In genomic region chr5:110757118-110757729, GRCh38 we compare ENCODE assay signal across 8 cellular contexts. TPM values are rescaled to one million over a fixed set of nuclear protein-coding genes. Genes with fewer than 3 reads are reported as not detected.
DNase-seq lines count a peak whose midpoint lies in the region; ATAC-seq, FAIRE-seq and TF ChIP-seq lines count a peak whose summit lies in the region.

No MANE protein-coding gene starts in this region.

- H4K20me1 ChIP-seq in DND-41 (ENCODE audit: insufficient read depth, low read length), result no peaks in the 10 kb centered on the region

- peaks cover 26% of the 10 kb centered on the region for H3K4me1 Mint-ChIP-seq in activated naive CD8-positive, alpha-beta T cell treated with anti-CD3 and anti-CD28 coated beads, Interleukin-2, amount 50 U/mL, for 24 hours

- H3K4me3 ChIP-seq in DND-41 (ENCODE audit: low read depth in 1 of 2, low read length in 2 of 2), result no peak overlapping the region
- no peak overlapping the region for H3K4me3 ChIP-seq in thoracic aorta

- H3K27ac ChIP-seq in DND-41 (ENCODE audit: low read length) (no peak overlapping the region), thoracic aorta (no peak overlapping the region)

- H3K79me2 ChIP-seq in DND-41 (ENCODE audit: insufficient read depth, low read length), result no peaks in the 10 kb centered on the region

- peak; percentile 18 for DNase-seq in DND-41
- peak; percentile 51 for DNase-seq in NCI-H1694 (lab: John Stamatoyannopoulos, UW)
- DNase-seq in activated naive CD8-positive, alpha-beta T cell treated with anti-CD3 and anti-CD28 coated beads, Interleukin-2, amount 50 U/mL, for 24 hours, result peak; percentile 8
- peak; percentile 16 for DNase-seq in iPS-NIHi7 (ENCODE audit: extremely low spot score)
- no peak for DNase-seq in thoracic aorta (ENCODE audit: low spot score)

- FAIRE-seq in A204.1 (lab: Jason Lieb, UNC), result peak; percentile 88

- H3K4me2 ChIP-seq in DND-41 (ENCODE audit: insufficient read depth, low read length), result no peak overlapping the region

- no peaks in the 10 kb centered on the region for H3K4me1 ChIP-seq in DND-41 (ENCODE audit: insufficient read depth, low read length)
- H3K4me1 ChIP-seq in thoracic aorta (ENCODE audit: control insufficient read depth in 1 of 2, low read depth in 2 of 2), result no peaks in the 10 kb centered on the region

- TF ChIP-seq CTCF in DND-41 (IDR thresholded peaks at IDR 0.05; ENCODE audit: borderline replicate concordance, extremely low read depth, low read length, poor library complexity, severe bottlenecking) (peak; percentile 78), thoracic aorta (IDR thresholded peaks at IDR 0.05) (peak; percentile 57)

- H3K27me3 ChIP-seq in DND-41 (ENCODE audit: insufficient read depth, low read length, poor library complexity), result no peaks in the 10 kb centered on the region
- H3K27me3 ChIP-seq in thoracic aorta (replicated peaks; ENCODE audit: insufficient read depth), result no peaks in the 10 kb centered on the region

- H3K36me3 ChIP-seq in DND-41 (ENCODE audit: insufficient read depth, low read length) (peaks cover 68% of the 10 kb centered on the region), thoracic aorta (peaks cover 12% of the 10 kb centered on the region)

- H3K9me3 Mint-ChIP-seq in activated naive CD8-positive, alpha-beta T cell treated with anti-CD3 and anti-CD28 coated beads, Interleukin-2, amount 50 U/mL, for 24 hours, result no peaks in the 10 kb centered on the region

- no peak overlapping the region for H3K9ac ChIP-seq in DND-41 (ENCODE audit: low read depth, low read length)

- peaks cover 30% of the 10 kb centered on the region for H3K36me3 Mint-ChIP-seq in activated naive CD8-positive, alpha-beta T cell treated with anti-CD3 and anti-CD28 coated beads, Interleukin-2, amount 50 U/mL, for 24 hours (ENCODE audit: low read depth)

- H3K4me3 Mint-ChIP-seq in activated naive CD8-positive, alpha-beta T cell treated with anti-CD3 and anti-CD28 coated beads, Interleukin-2, amount 50 U/mL, for 24 hours, result no peak overlapping the region

- ATAC-seq in DND-41 (ENCODE audit: insufficient read depth, low read depth) (peak; percentile 63; the same call in 2 of the 3 replicates), thoracic aorta (ENCODE audit: insufficient number of reproducible peaks, low FRiP score, low read depth) (peak; percentile 39), GM18520 (IDR thresholded peaks at IDR 0.05; ENCODE audit: unreplicated experiment) (no peak), HG03025 (IDR thresholded peaks at IDR 0.05; ENCODE audit: low FRiP score, unreplicated experiment) (no peak)
- no peak for ATAC-seq in activated naive CD8-positive, alpha-beta T cell treated with anti-CD3 and anti-CD28 coated beads, Interleukin-2, amount 50 U/mL, for 24 hours

- no peaks in the 10 kb centered on the region for H3K9me3 ChIP-seq in DND-41 (ENCODE audit: insufficient read depth, low read length, severe bottlenecking)
- no peaks in the 10 kb centered on the region for H3K9me3 ChIP-seq in thoracic aorta

- H3K27me3 Mint-ChIP-seq in activated naive CD8-positive, alpha-beta T cell treated with anti-CD3 and anti-CD28 coated beads, Interleukin-2, amount 50 U/mL, for 24 hours, result no peaks in the 10 kb centered on the region

- H2AFZ ChIP-seq in DND-41 (ENCODE audit: low read depth, low read length), result no peak overlapping the region

- no peak overlapping the region for H3K27ac Mint-ChIP-seq in activated naive CD8-positive, alpha-beta T cell treated with anti-CD3 and anti-CD28 coated beads, Interleukin-2, amount 50 U/mL, for 24 hours

RNA-seq across cellular contexts. Expression of gene SLC25A46, which starts 18.4 kb away (rescaled TPM):
- 10 to 100 TPM; 46.2 to 47.4 TPM for total RNA-seq in thoracic aorta

RNA-seq across cellular contexts. Expression of gene TMEM232, which starts 30.8 kb away (rescaled TPM):
- 10 to 100 TPM in 1 of 2 donors, not detected in 1; 13.3 TPM for total RNA-seq in thoracic aorta

Comparison
In these comparisons a context has a peak if more than half of its experiments do, and no peak if none do; other contexts are left out.
1. ATAC-seq: peak in DND-41 (single experiment) and thoracic aorta (single experiment); none in activated naive CD8-positive, alpha-beta T cell treated with anti-CD3 and anti-CD28 coated beads, Interleukin-2, amount 50 U/mL, for 24 hours (single experiment), GM18520 (single experiment) and HG03025 (single experiment).